ENCODE assay signal across 19 cellular contexts in the genomic region with DNA sequence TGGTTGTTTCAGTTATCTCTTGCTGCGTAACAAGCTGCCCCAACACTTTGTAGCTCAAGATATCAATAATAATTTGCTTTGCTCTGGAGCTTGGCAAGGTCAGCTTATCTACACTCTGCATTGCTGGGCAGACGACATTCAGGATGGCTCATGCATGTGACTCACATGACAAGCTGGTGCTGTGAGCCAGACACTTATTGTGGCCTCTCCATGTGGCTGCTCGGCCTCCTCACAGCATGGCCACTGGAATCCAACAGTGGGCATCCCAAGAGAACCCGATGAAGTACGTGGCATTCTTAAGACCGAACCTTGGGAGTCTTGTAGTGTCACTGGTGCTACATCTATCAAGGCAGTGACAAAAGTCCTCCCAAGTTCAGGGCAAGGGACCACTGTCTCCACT.
"Had no signal": no experiment of that assay in that cellular context is flagged by ENCODE, and none has a peak within 500 bp of the region (broad histone marks: within the 10 kb centered on the region; RNA-seq: fewer than 3 reads in every experiment).

No MANE protein-coding gene starts in this region.

- H3K9me3 Mint-ChIP-seq: naive thymus-derived CD8-positive, alpha-beta T cell; stimulated activated naive B cell treated with anti-CD40 and anti-IgM and Interleukin-4, amounts not matched to agents 10 μg/mL and 1 μg/mL and 100 μg/mL, for 72 hours; stimulated activated naive CD8-positive, alpha-beta T cell treated with anti-CD3 and anti-CD28 coated beads, Interleukin-15, amount 100 ng/mL, for 72 hours had no signal

- H3K27ac Mint-ChIP-seq: naive thymus-derived CD8-positive, alpha-beta T cell; stimulated activated naive B cell treated with anti-CD40 and anti-IgM and Interleukin-4, amounts not matched to agents 10 μg/mL and 1 μg/mL and 100 μg/mL, for 72 hours; stimulated activated naive CD8-positive, alpha-beta T cell treated with anti-CD3 and anti-CD28 coated beads, Interleukin-15, amount 100 ng/mL, for 72 hours had no signal

- ATAC-seq: heart left ventricle; left lobe of liver; mucosa of descending colon; naive thymus-derived CD8-positive, alpha-beta T cell; psoas muscle; sciatic nerve; stimulated activated naive B cell treated with anti-CD40 and anti-IgM and Interleukin-4, amounts not matched to agents 10 μg/mL and 1 μg/mL and 100 μg/mL, for 72 hours; stimulated activated naive CD8-positive, alpha-beta T cell treated with anti-CD3 and anti-CD28 coated beads, Interleukin-15, amount 100 ng/mL, for 72 hours; upper lobe of right lung had no signal

- H3K4me3 Mint-ChIP-seq: naive thymus-derived CD8-positive, alpha-beta T cell; stimulated activated naive B cell treated with anti-CD40 and anti-IgM and Interleukin-4, amounts not matched to agents 10 μg/mL and 1 μg/mL and 100 μg/mL, for 72 hours; stimulated activated naive CD8-positive, alpha-beta T cell treated with anti-CD3 and anti-CD28 coated beads, Interleukin-15, amount 100 ng/mL, for 72 hours had no signal

- DNase-seq: dermis blood vessel endothelial cell; erythroblast; heart left ventricle; hippocampal formation; kidney glomerular epithelial cell; mucosa of descending colon; naive thymus-derived CD8-positive, alpha-beta T cell; psoas muscle; retina; spleen; stimulated activated CD4-positive, alpha-beta T cell treated with anti-CD3 and anti-CD28 coated beads, Interleukin-15, amount 100 ng/mL, for 24 hours; stimulated activated CD4-positive, alpha-beta T cell treated with anti-CD3 and anti-CD28 coated beads, Interleukin-1b, Interleukin-23, amount 100 ng/mL, for 48 hours; stimulated activated CD4-positive, alpha-beta T cell treated with anti-CD3 and anti-CD28 coated beads, Interleukin-4, amount 100 ng/mL, for 4 hours; stimulated activated naive B cell treated with anti-CD40 and anti-IgM and Interleukin-4, amounts not matched to agents 10 μg/mL and 1 μg/mL and 100 μg/mL, for 72 hours; stimulated activated naive CD8-positive, alpha-beta T cell treated with anti-CD3 and anti-CD28 coated beads, Interleukin-15, amount 100 ng/mL, for 72 hours; testis; upper lobe of right lung had no signal

- H3K36me3 Mint-ChIP-seq: naive thymus-derived CD8-positive, alpha-beta T cell; stimulated activated naive B cell treated with anti-CD40 and anti-IgM and Interleukin-4, amounts not matched to agents 10 μg/mL and 1 μg/mL and 100 μg/mL, for 72 hours had no signal
